Comparison of ENCODE assay signal across 20 cellular contexts in genomic region chr1:12410351-12410750, GRCh38.
DNase-seq lines count a peak whose midpoint lies in the region; ATAC-seq, FAIRE-seq and TF ChIP-seq lines count a peak whose summit lies in the region.
"Had no signal": no experiment of that assay in that cellular context is flagged by ENCODE, and none has a peak within 500 bp of the region (broad histone marks: within the 10 kb centered on the region; RNA-seq: fewer than 3 reads in every experiment).

No MANE protein-coding gene starts in this region.

- DNase-seq in adipocyte (ENCODE audit: low read depth) (no peak), hepatocyte (ENCODE audit: low spot score) (no peak), aorta (no peak), SIG-M5 treated with dmso at 0.1 percent for 504 hours (lab: John Stamatoyannopoulos, UW; ENCODE audit: unreplicated experiment) (no peak), NCI-H82 (lab: John Stamatoyannopoulos, UW) (no peak)
- DNase-seq: Calu3; CD8-positive, alpha-beta T cell; EL; NCI-H1105; NCI-H2081; NCI-H2171 treated with DMSO at 0.1 percent for 48 hours; NCI-H446; OCI-M1; SHP77 had no signal

- H3K27ac Mint-ChIP-seq in stimulated activated memory B cell treated with anti-CD40 and anti-IgM and Interleukin-4, amounts not matched to agents 10 μg/mL and 1 μg/mL and 100 μg/mL, for 72 hours, result peak overlapping the region; percentile 39
- H3K27ac Mint-ChIP-seq: CD8-positive, alpha-beta T cell; GM23338 had no signal

- no peaks in the 10 kb centered on the region for H3K27me3 Mint-ChIP-seq in stimulated activated memory B cell treated with anti-CD40 and anti-IgM and Interleukin-4, amounts not matched to agents 10 μg/mL and 1 μg/mL and 100 μg/mL, for 72 hours

- H3K4me1 Mint-ChIP-seq in stimulated activated memory B cell treated with anti-CD40 and anti-IgM and Interleukin-4, amounts not matched to agents 10 μg/mL and 1 μg/mL and 100 μg/mL, for 72 hours, result peaks cover 23% of the 10 kb centered on the region

- H3K79me2 ChIP-seq in hepatocyte, result no peaks in the 10 kb centered on the region

- intact Hi-C loops in aorta (cut with DNase I), result no loop called here

- H3K4me2 ChIP-seq in hepatocyte, result no peak overlapping the region
- H3K4me2 ChIP-seq: BLaER1 treated with 17β-estradiol and CSF1 and Interleukin-3, amounts not matched to agents 10 nM and 100 nM; GM23338 had no signal

- H3K4me3 ChIP-seq in adipocyte (ENCODE audit: low read length) (no peak overlapping the region), hepatocyte (no peak overlapping the region), aorta (ENCODE audit: low read length in 2 of 2) (no peak overlapping the region)
- H3K4me3 ChIP-seq: BLaER1 treated with 17β-estradiol and CSF1 and Interleukin-3, amounts not matched to agents 10 nM and 100 nM; GM23338 had no signal

- FAIRE-seq in A204.1 (lab: Jason Lieb, UNC), result peak; percentile 51
- FAIRE-seq: GM12891 had no signal

- TF ChIP-seq CTCF in hepatocyte (IDR thresholded peaks at IDR 0.05; ENCODE audit: poor library complexity), result no peak

- H3K9me3 ChIP-seq in adipocyte (ENCODE audit: control insufficient read depth, low read length) (peaks cover 3% of the 10 kb centered on the region), hepatocyte (ENCODE audit: low read depth) (no peaks in the 10 kb centered on the region), aorta (ENCODE audit: control insufficient read depth, low read length) (no peaks in the 10 kb centered on the region)

- H2AFZ ChIP-seq in hepatocyte, result no peak overlapping the region
- H2AFZ ChIP-seq: GM23338 had no signal

- H3K27ac ChIP-seq in hepatocyte (peak overlapping the region; percentile 32), aorta (ENCODE audit: low read depth in 1 of 2, low read length in 2 of 2) (peak overlapping the region in 1 of 2 donors; percentile 14)
- H3K27ac ChIP-seq: BLaER1 treated with 17β-estradiol and CSF1 and Interleukin-3, amounts not matched to agents 10 nM and 100 nM had no signal

- H3K27me3 ChIP-seq in adipocyte (replicated peaks; ENCODE audit: control insufficient read depth, insufficient read depth, low read length) (no peaks in the 10 kb centered on the region), hepatocyte (no peaks in the 10 kb centered on the region), aorta (ENCODE audit: control insufficient read depth in 1 of 2, insufficient read depth in 2 of 2, low read length in 1 of 2) (no peaks in the 10 kb centered on the region)
- H3K27me3 ChIP-seq: BLaER1 treated with 17β-estradiol and CSF1 and Interleukin-3, amounts not matched to agents 10 nM and 100 nM had no signal

- H3K4me1 ChIP-seq in adipocyte (ENCODE audit: control insufficient read depth, insufficient read depth, low read length) (peaks cover 44% of the 10 kb centered on the region), hepatocyte (ENCODE audit: insufficient read depth) (peaks cover 37% of the 10 kb centered on the region), aorta (ENCODE audit: control insufficient read depth in 1 of 2, insufficient read depth in 2 of 2, low read length in 2 of 2) (peaks cover 2 to 6% of the 10 kb centered on the region in 2 donors)

- H3K36me3 ChIP-seq in adipocyte (ENCODE audit: control insufficient read depth, insufficient read depth, low read length, severe bottlenecking), result peaks cover 11% of the 10 kb centered on the region
- H3K36me3 ChIP-seq in hepatocyte (replicated peaks; ENCODE audit: insufficient read depth, low read depth), result no peaks in the 10 kb centered on the region
- peaks cover 0 to 2% of the 10 kb centered on the region in 2 donors for H3K36me3 ChIP-seq in aorta (ENCODE audit: control insufficient read depth in 1 of 2, insufficient read depth in 2 of 2, low read length in 1 of 2)

- no peaks in the 10 kb centered on the region for H4K20me1 ChIP-seq in hepatocyte (ENCODE audit: insufficient read depth, poor library complexity, severe bottlenecking)

- H3K36me3 Mint-ChIP-seq in stimulated activated memory B cell treated with anti-CD40 and anti-IgM and Interleukin-4, amounts not matched to agents 10 μg/mL and 1 μg/mL and 100 μg/mL, for 72 hours, result peaks cover 71% of the 10 kb centered on the region

- no peaks in the 10 kb centered on the region for H3K9me2 ChIP-seq in hepatocyte (replicated peaks; ENCODE audit: insufficient read depth)

- peak overlapping the region; percentile 11 for H3K9ac ChIP-seq in adipocyte (ENCODE audit: low read length)
- H3K9ac ChIP-seq: BLaER1 treated with 17β-estradiol and CSF1 and Interleukin-3, amounts not matched to agents 10 nM and 100 nM had no signal

- H3K4me3 Mint-ChIP-seq in stimulated activated memory B cell treated with anti-CD40 and anti-IgM and Interleukin-4, amounts not matched to agents 10 μg/mL and 1 μg/mL and 100 μg/mL, for 72 hours, result no peak overlapping the region
- H3K4me3 Mint-ChIP-seq: CD8-positive, alpha-beta T cell; GM23338 had no signal

- H3K9me3 Mint-ChIP-seq in stimulated activated memory B cell treated with anti-CD40 and anti-IgM and Interleukin-4, amounts not matched to agents 10 μg/mL and 1 μg/mL and 100 μg/mL, for 72 hours, result peaks cover 14% of the 10 kb centered on the region

- no peak for ATAC-seq in stimulated activated memory B cell treated with anti-CD40 and anti-IgM and Interleukin-4, amounts not matched to agents 10 μg/mL and 1 μg/mL and 100 μg/mL, for 72 hours
- ATAC-seq in aorta (ENCODE audit: low FRiP score), result no peak
- ATAC-seq in HG02840 (IDR thresholded peaks at IDR 0.05; ENCODE audit: low FRiP score, unreplicated experiment), result no peak
- ATAC-seq: CD8-positive, alpha-beta T cell; GM23338 had no signal
